ENCODE assay signal across 9 cellular contexts in genomic region chr17:75152523-75152922, GRCh38. TPM values are rescaled to one million over a fixed set of nuclear protein-coding genes. Genes with fewer than 3 reads are reported as not detected.
DNase-seq lines count a peak whose midpoint lies in the region; ATAC-seq and TF ChIP-seq lines count a peak whose summit lies in the region.
"Had no signal": no experiment of that assay in that cellular context is flagged by ENCODE, and none has a peak within 500 bp of the region (broad histone marks: within the 10 kb centered on the region; RNA-seq: fewer than 3 reads in every experiment).

No MANE protein-coding gene starts in this region.

- no peak for TF ChIP-seq CTCF in WI38 (IDR thresholded peaks at IDR 0.05; ENCODE audit: low read depth, low read length)
- TF ChIP-seq CTCF in glutamatergic neuron (IDR thresholded peaks at IDR 0.05; ENCODE audit: partially characterized antibody, unreplicated experiment) = no peak

- no peaks in the 10 kb centered on the region for H3K9me3 Mint-ChIP-seq in activated naive CD4-positive, alpha-beta T cell treated with anti-CD3 and anti-CD28 coated beads, Interleukin-2, amount 50 U/mL, for 24 hours
- peaks cover 25% of the 10 kb centered on the region for H3K9me3 Mint-ChIP-seq in glutamatergic neuron (ENCODE audit: unreplicated experiment)
- H3K9me3 Mint-ChIP-seq in stimulated activated naive B cell treated with anti-CD40 and anti-IgM and Interleukin-4, amounts not matched to agents 10 μg/mL and 1 μg/mL and 100 μg/mL, for 72 hours = no peaks in the 10 kb centered on the region

- peak overlapping the region; percentile 93 for H3K4me3 Mint-ChIP-seq in activated naive CD4-positive, alpha-beta T cell treated with anti-CD3 and anti-CD28 coated beads, Interleukin-2, amount 50 U/mL, for 24 hours
- peak overlapping the region; percentile 99 for H3K4me3 Mint-ChIP-seq in glutamatergic neuron (ENCODE audit: unreplicated experiment)
- H3K4me3 Mint-ChIP-seq in stimulated activated naive B cell treated with anti-CD40 and anti-IgM and Interleukin-4, amounts not matched to agents 10 μg/mL and 1 μg/mL and 100 μg/mL, for 72 hours = peak overlapping the region; percentile 39 to 92

- H3K27me3 Mint-ChIP-seq in activated naive CD4-positive, alpha-beta T cell treated with anti-CD3 and anti-CD28 coated beads, Interleukin-2, amount 50 U/mL, for 24 hours = no peaks in the 10 kb centered on the region
- H3K27me3 Mint-ChIP-seq in glutamatergic neuron (ENCODE audit: unreplicated experiment) = peaks cover 25% of the 10 kb centered on the region
- no peaks in the 10 kb centered on the region for H3K27me3 Mint-ChIP-seq in stimulated activated naive B cell treated with anti-CD40 and anti-IgM and Interleukin-4, amounts not matched to agents 10 μg/mL and 1 μg/mL and 100 μg/mL, for 72 hours

- H3K4me3 ChIP-seq in WI38 (ENCODE audit: low read depth, low read length) = peak overlapping the region; percentile 77

- H3K27ac Mint-ChIP-seq in activated naive CD4-positive, alpha-beta T cell treated with anti-CD3 and anti-CD28 coated beads, Interleukin-2, amount 50 U/mL, for 24 hours = peak overlapping the region; percentile 41
- peak overlapping the region; percentile 99 for H3K27ac Mint-ChIP-seq in glutamatergic neuron (ENCODE audit: unreplicated experiment)
- H3K27ac Mint-ChIP-seq in stimulated activated naive B cell treated with anti-CD40 and anti-IgM and Interleukin-4, amounts not matched to agents 10 μg/mL and 1 μg/mL and 100 μg/mL, for 72 hours = no peak overlapping the region

- ATAC-seq in stimulated activated naive B cell treated with anti-CD40 and anti-IgM and Interleukin-4, amounts not matched to agents 10 μg/mL and 1 μg/mL and 100 μg/mL, for 72 hours (replicated peaks) = no peak
- ATAC-seq in HG02623 (IDR thresholded peaks at IDR 0.05; ENCODE audit: unreplicated experiment) = no peak

- DNase-seq in activated naive CD4-positive, alpha-beta T cell treated with Interleukin-2 at 50 U/mL for 16 hours = no peak
- DNase-seq in glutamatergic neuron = no peak
- DNase-seq in stimulated activated naive B cell treated with anti-CD40 and anti-IgM and Interleukin-4, amounts not matched to agents 10 μg/mL and 1 μg/mL and 100 μg/mL, for 72 hours = no peak
- DNase-seq in stimulated activated CD4-positive, alpha-beta T cell treated with anti-CD3 and anti-CD28 coated beads, Interleukin-15, amount 100 ng/mL, for 24 hours = no peak
- DNase-seq in stimulated activated CD4-positive, alpha-beta T cell treated with anti-CD3 and anti-CD28 coated beads, Interleukin-2, amount 100 ng/mL, for 24 hours = no peak
- DNase-seq: DMS153 had no signal

- peaks cover 2% of the 10 kb centered on the region for H3K36me3 Mint-ChIP-seq in activated naive CD4-positive, alpha-beta T cell treated with anti-CD3 and anti-CD28 coated beads, Interleukin-2, amount 50 U/mL, for 24 hours
- peaks cover 10% of the 10 kb centered on the region for H3K36me3 Mint-ChIP-seq in glutamatergic neuron (ENCODE audit: unreplicated experiment)
- H3K36me3 Mint-ChIP-seq in stimulated activated naive B cell treated with anti-CD40 and anti-IgM and Interleukin-4, amounts not matched to agents 10 μg/mL and 1 μg/mL and 100 μg/mL, for 72 hours = peaks cover 13 to 24% of the 10 kb centered on the region in 2 donors

- peaks cover 33% of the 10 kb centered on the region for H3K4me1 Mint-ChIP-seq in activated naive CD4-positive, alpha-beta T cell treated with anti-CD3 and anti-CD28 coated beads, Interleukin-2, amount 50 U/mL, for 24 hours
- H3K4me1 Mint-ChIP-seq in glutamatergic neuron (ENCODE audit: low read depth, unreplicated experiment) = peaks cover 11% of the 10 kb centered on the region
- peaks cover 13 to 37% of the 10 kb centered on the region in 2 donors for H3K4me1 Mint-ChIP-seq in stimulated activated naive B cell treated with anti-CD40 and anti-IgM and Interleukin-4, amounts not matched to agents 10 μg/mL and 1 μg/mL and 100 μg/mL, for 72 hours

RNA-seq across cellular contexts. Expression of gene JPT1, which starts 1.8 kb away (rescaled TPM):
- 642 TPM for total RNA-seq in glutamatergic neuron (ENCODE audit: unreplicated experiment)

RNA-seq across cellular contexts. Expression of gene NT5C, which starts 21.0 kb away (rescaled TPM):
- 40.4 TPM for total RNA-seq in glutamatergic neuron (ENCODE audit: unreplicated experiment)

RNA-seq across cellular contexts. Expression of gene SUMO2, which starts 30.2 kb away (rescaled TPM):
- 625 TPM for total RNA-seq in glutamatergic neuron (ENCODE audit: unreplicated experiment)

RNA-seq across cellular contexts. Expression of gene ARMC7, which starts 42.8 kb away (rescaled TPM):
- total RNA-seq in glutamatergic neuron (ENCODE audit: unreplicated experiment) = 9.9 TPM

RNA-seq across cellular contexts. Expression of gene NUP85, which starts 53.0 kb away (rescaled TPM):
- 58.9 TPM for total RNA-seq in glutamatergic neuron (ENCODE audit: unreplicated experiment)
